In genomic region chr15:63063164-63063756, GRCh38 we compare ENCODE assay signal across 19 cellular contexts. TPM values are rescaled to one million over a fixed set of nuclear protein-coding genes. Genes with fewer than 3 reads are reported as not detected.
DNase-seq lines count a peak whose midpoint lies in the region; ATAC-seq and TF ChIP-seq lines count a peak whose summit lies in the region.
"Had no signal": no experiment of that assay in that cellular context is flagged by ENCODE, and none has a peak within 500 bp of the region (broad histone marks: within the 10 kb centered on the region; RNA-seq: fewer than 3 reads in every experiment).

No MANE protein-coding gene starts in this region.

- H3K36me3 ChIP-seq in rectal smooth muscle tissue (ENCODE audit: control insufficient read depth, insufficient read depth, low read length), result peaks cover 55% of the 10 kb centered on the region

- H3K4me3 Mint-ChIP-seq in chondrocyte (ENCODE audit: unreplicated experiment), result no peak overlapping the region
- H3K4me3 Mint-ChIP-seq in stimulated activated naive CD8-positive, alpha-beta T cell treated with anti-CD3 and anti-CD28 coated beads, Interleukin-15, amount 100 ng/mL, for 72 hours, result no peak overlapping the region
- no peak overlapping the region for H3K4me3 Mint-ChIP-seq in effector memory CD8-positive, alpha-beta T cell
- H3K4me3 Mint-ChIP-seq: activated B cell treated with CpG ODN at 0.5 μM for 24 hours; activated naive CD8-positive, alpha-beta T cell treated with anti-CD3 and anti-CD28 coated beads for 36 hours; immature natural killer cell; naive B cell had no signal

- peak overlapping the region; percentile 81 for H3K27ac Mint-ChIP-seq in chondrocyte (ENCODE audit: unreplicated experiment)
- H3K27ac Mint-ChIP-seq in stimulated activated naive CD8-positive, alpha-beta T cell treated with anti-CD3 and anti-CD28 coated beads, Interleukin-15, amount 100 ng/mL, for 72 hours, result peak overlapping the region in 1 of 2 donors; percentile 63
- H3K27ac Mint-ChIP-seq in effector memory CD8-positive, alpha-beta T cell, result no peak overlapping the region
- H3K27ac Mint-ChIP-seq: activated B cell treated with CpG ODN at 0.5 μM for 24 hours; activated naive CD8-positive, alpha-beta T cell treated with anti-CD3 and anti-CD28 coated beads for 36 hours; naive B cell had no signal

- no peaks in the 10 kb centered on the region for H3K27me3 ChIP-seq in rectal smooth muscle tissue (ENCODE audit: control insufficient read depth, insufficient read depth, low read length)
- H3K27me3 ChIP-seq: vagina had no signal

- TF ChIP-seq CTCF in chondrocyte (IDR thresholded peaks at IDR 0.05), result no peak

- peaks cover 84% of the 10 kb centered on the region for H3K4me1 Mint-ChIP-seq in chondrocyte (ENCODE audit: low read depth)
- H3K4me1 Mint-ChIP-seq in stimulated activated naive CD8-positive, alpha-beta T cell treated with anti-CD3 and anti-CD28 coated beads, Interleukin-15, amount 100 ng/mL, for 72 hours, result no peaks in the 10 kb centered on the region
- no peaks in the 10 kb centered on the region for H3K4me1 Mint-ChIP-seq in effector memory CD8-positive, alpha-beta T cell (ENCODE audit: low read depth in 2 of 2)
- H3K4me1 Mint-ChIP-seq: activated B cell treated with CpG ODN at 0.5 μM for 24 hours; activated naive CD8-positive, alpha-beta T cell treated with anti-CD3 and anti-CD28 coated beads for 36 hours; immature natural killer cell; naive B cell had no signal

- peaks cover 37% of the 10 kb centered on the region for H3K4me1 ChIP-seq in rectal smooth muscle tissue (ENCODE audit: control insufficient read depth, insufficient read depth, low read length)
- H3K4me1 ChIP-seq: vagina had no signal

- DNase-seq in GF-D8 (lab: John Stamatoyannopoulos, UW) (peak; percentile 0), OCI-M1 (lab: John Stamatoyannopoulos, UW) (peak; percentile 86), chondrocyte (ENCODE audit: low spot score) (no peak), NCI-H2107 treated with DMSO at 0.1 percent for 48 hours (lab: John Stamatoyannopoulos, UW; ENCODE audit: unreplicated experiment) (no peak)
- DNase-seq in stimulated activated naive CD8-positive, alpha-beta T cell treated with anti-CD3 and anti-CD28 coated beads, Interleukin-15, amount 100 ng/mL, for 72 hours, result no peak
- no peak for DNase-seq in effector memory CD8-positive, alpha-beta T cell
- DNase-seq: activated B cell treated with CpG ODN at 0.5 μM for 24 hours; activated naive CD8-positive, alpha-beta T cell treated with anti-CD3 and anti-CD28 coated beads for 36 hours; glutamatergic neuron; immature natural killer cell; naive B cell; NCI-H1694; NCI-H446 treated with DMSO at 0.1 percent for 48 hours; stimulated activated CD4-positive, alpha-beta T cell treated with anti-CD3 and anti-CD28 coated beads, Interleukin-4, amount 100 ng/mL, for 1 hour; T-helper 1 cell had no signal

- peak overlapping the region; percentile 34 for H3K27ac ChIP-seq in rectal smooth muscle tissue (ENCODE audit: low read depth, low read length)
- H3K27ac ChIP-seq: skin epidermis, vagina had no signal

- H3K4me3 ChIP-seq in rectal smooth muscle tissue (ENCODE audit: low read length), result no peak overlapping the region
- H3K4me3 ChIP-seq: skin epidermis, vagina had no signal

- H3K36me3 Mint-ChIP-seq in chondrocyte (ENCODE audit: low read depth), result peaks cover 87% of the 10 kb centered on the region
- H3K36me3 Mint-ChIP-seq in effector memory CD8-positive, alpha-beta T cell (ENCODE audit: insufficient read depth), result peaks cover 20% of the 10 kb centered on the region

- no peaks in the 10 kb centered on the region for H3K9me3 Mint-ChIP-seq in chondrocyte (ENCODE audit: low read depth)
- no peaks in the 10 kb centered on the region for H3K9me3 Mint-ChIP-seq in stimulated activated naive CD8-positive, alpha-beta T cell treated with anti-CD3 and anti-CD28 coated beads, Interleukin-15, amount 100 ng/mL, for 72 hours
- H3K9me3 Mint-ChIP-seq in effector memory CD8-positive, alpha-beta T cell, result no peaks in the 10 kb centered on the region
- H3K9me3 Mint-ChIP-seq: activated B cell treated with CpG ODN at 0.5 μM for 24 hours; activated naive CD8-positive, alpha-beta T cell treated with anti-CD3 and anti-CD28 coated beads for 36 hours; immature natural killer cell; naive B cell had no signal

- no peak for ATAC-seq in stimulated activated naive CD8-positive, alpha-beta T cell treated with anti-CD3 and anti-CD28 coated beads, Interleukin-15, amount 100 ng/mL, for 72 hours
- no peak for ATAC-seq in effector memory CD8-positive, alpha-beta T cell (replicated peaks)
- ATAC-seq: esophagus mucosa had no signal

- no peak overlapping the region for H3K9ac ChIP-seq in rectal smooth muscle tissue (ENCODE audit: low read length)

- no peaks in the 10 kb centered on the region for H3K27me3 Mint-ChIP-seq in chondrocyte (ENCODE audit: low read depth)
- H3K27me3 Mint-ChIP-seq in stimulated activated naive CD8-positive, alpha-beta T cell treated with anti-CD3 and anti-CD28 coated beads, Interleukin-15, amount 100 ng/mL, for 72 hours, result no peaks in the 10 kb centered on the region
- H3K27me3 Mint-ChIP-seq in effector memory CD8-positive, alpha-beta T cell, result no peaks in the 10 kb centered on the region
- H3K27me3 Mint-ChIP-seq: activated B cell treated with CpG ODN at 0.5 μM for 24 hours; activated naive CD8-positive, alpha-beta T cell treated with anti-CD3 and anti-CD28 coated beads for 36 hours; naive B cell had no signal

RNA-seq across cellular contexts. Expression of gene TPM1, which starts 20.7 kb away (rescaled TPM):
- 2,291 to 2,367 TPM (median 2,332 TPM) in 3 replicates for total RNA-seq in chondrocyte

RNA-seq across cellular contexts. Expression of gene LACTB, which starts 58.4 kb away (rescaled TPM):
- 19.4 to 22.4 TPM (median 20.7 TPM) in 3 replicates for total RNA-seq in chondrocyte

Comparison
In these comparisons a context has a peak if more than half of its experiments do, and no peak if none do; other contexts are left out.
1. DNase-seq: peak in GF-D8 (single experiment) and OCI-M1 (single experiment); none in chondrocyte (single experiment), NCI-H2107 treated with DMSO at 0.1 percent for 48 hours (single experiment), stimulated activated naive CD8-positive, alpha-beta T cell treated with anti-CD3 and anti-CD28 coated beads, Interleukin-15, amount 100 ng/mL, for 72 hours (0 of 2) and effector memory CD8-positive, alpha-beta T cell (0 of 3).